11 cellular contexts compared by ENCODE assay signal in the genomic region with DNA sequence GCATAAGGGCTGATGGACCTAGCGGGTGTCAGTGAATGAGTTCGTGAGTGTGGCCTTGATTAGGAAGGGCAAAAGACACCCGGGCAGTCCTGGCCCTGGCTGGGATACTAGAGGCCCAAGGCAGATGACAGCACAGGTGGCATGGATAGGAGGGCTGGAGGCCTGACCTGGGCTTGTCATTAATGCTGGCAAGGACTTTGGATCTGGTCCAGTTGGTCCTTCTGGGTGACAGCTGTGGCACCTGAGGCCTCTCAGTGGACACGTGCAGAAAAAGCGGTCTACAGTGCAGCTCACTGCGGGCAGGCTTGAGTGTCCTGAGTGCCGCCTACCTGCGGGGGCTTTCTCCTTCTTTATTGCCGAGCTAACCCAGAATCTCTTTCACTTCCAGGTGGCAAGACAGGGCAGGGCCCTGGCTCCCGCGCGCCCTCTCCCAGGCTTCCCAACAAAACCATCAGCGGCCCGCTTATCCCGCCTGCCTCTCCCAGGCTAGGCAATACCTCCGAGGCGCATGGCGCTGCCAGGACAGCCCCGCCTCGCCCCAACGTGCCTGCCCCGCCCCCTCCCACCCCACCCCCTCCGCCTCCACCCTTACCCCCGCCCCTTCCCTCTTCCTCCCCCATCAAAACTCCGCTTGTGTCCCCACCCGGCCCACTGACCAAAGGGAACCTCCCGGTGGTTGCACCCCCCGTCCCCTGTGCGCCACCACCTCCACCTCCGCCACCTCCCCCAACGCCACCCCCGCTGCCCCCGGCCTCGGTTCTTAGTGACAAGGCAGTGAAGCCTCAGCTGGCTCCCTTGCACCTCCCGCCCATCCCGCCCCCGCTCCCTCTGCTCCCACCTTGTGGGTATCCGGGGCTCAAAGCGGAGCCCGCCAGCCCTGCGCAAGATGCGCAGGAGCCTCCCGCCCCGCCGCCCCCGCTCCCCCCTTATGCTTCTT.
A peak's percentile ranks its signal among the peaks of the same experiment; 100 is the strongest.
DNase-seq lines count a peak whose midpoint lies in the region; ATAC-seq and TF ChIP-seq lines count a peak whose summit lies in the region.
"Had no signal": no experiment of that assay in that cellular context is flagged by ENCODE, and none has a peak within 500 bp of the region (broad histone marks: within the 10 kb centered on the region; RNA-seq: fewer than 3 reads in every experiment).

No MANE protein-coding gene starts in this region.

- H3K4me3 ChIP-seq in endodermal cell (ENCODE audit: low read length), result no peak overlapping the region

- H3K9me3 ChIP-seq in endodermal cell (ENCODE audit: control insufficient read depth, low read length), result no peaks in the 10 kb centered on the region

- H3K36me3 ChIP-seq in endodermal cell (ENCODE audit: control insufficient read depth, insufficient read depth, low read length), result no peaks in the 10 kb centered on the region

- ATAC-seq in natural killer cell, result peak in 1 of 3 donors; percentile 17
- no peak for ATAC-seq in HG02970 (IDR thresholded peaks at IDR 0.05; ENCODE audit: low FRiP score, unreplicated experiment)
- no peak for ATAC-seq in activated CD8-positive, alpha-beta T cell treated with anti-CD3 and anti-CD28 coated beads for 36 hours
- ATAC-seq in GM18907 (IDR thresholded peaks at IDR 0.05; ENCODE audit: unreplicated experiment), result no peak

- WGBS in endodermal cell (ENCODE audit: insufficient coverage in 1 of 2, insufficient read length in 1 of 2), 2 experiments, result 23 to 62% methylated on average over 7 to 38 of the region's 46 CpGs

- intact Hi-C loops in natural killer cell (cut with micrococcal nuclease), result no loop called here
- intact Hi-C loops in activated CD8-positive, alpha-beta T cell treated with anti-CD3 and anti-CD28 coated beads for 36 hours (cut with micrococcal nuclease), result no loop called here
- intact Hi-C loops in activated T-helper 1 cell treated with anti-CD3 and anti-CD28 coated beads, Interleukin-12 subunit alpha, Interleukin-12 subunit beta, Interleukin-2, Interleukin-4 antibody, amounts not matched to agents 30 ng/mL and 10 ng/mL and 1 ng/mL, durations not matched to agents 14 hours and 24 hours and 36 hours (cut with micrococcal nuclease), result no loop called here

- H3K27ac Mint-ChIP-seq in endodermal cell (no peak overlapping the region), natural killer cell (no peak overlapping the region)
- no peak overlapping the region for H3K27ac Mint-ChIP-seq in activated CD8-positive, alpha-beta T cell treated with anti-CD3 and anti-CD28 coated beads for 36 hours
- H3K27ac Mint-ChIP-seq in activated T-helper 1 cell treated with anti-CD3 and anti-CD28 coated beads, Interleukin-12 subunit alpha, Interleukin-12 subunit beta, Interleukin-2, Interleukin-4 antibody, amounts not matched to agents 30 ng/mL and 10 ng/mL and 1 ng/mL, durations not matched to agents 14 hours and 24 hours and 36 hours, result no peak overlapping the region
- H3K27ac Mint-ChIP-seq: CD4-positive, CD25-positive, alpha-beta regulatory T cell had no signal

- TF ChIP-seq CTCF in 22Rv1 (IDR thresholded peaks at IDR 0.05) (no peak), endodermal cell (conservative IDR thresholded peaks at IDR 0.05) (no peak), natural killer cell (IDR thresholded peaks at IDR 0.05) (no peak)
- no peak for TF ChIP-seq CTCF in activated CD8-positive, alpha-beta T cell treated with anti-CD3 and anti-CD28 coated beads for 36 hours (IDR thresholded peaks at IDR 0.05)

- H3K27ac ChIP-seq in 22Rv1 (peak overlapping the region; percentile 74), endodermal cell (ENCODE audit: low read depth, low read length) (no peak overlapping the region)
- H3K27ac ChIP-seq: KMS-11 had no signal

- H3K9ac ChIP-seq in endodermal cell (ENCODE audit: extremely low read depth, low read length, poor library complexity, severe bottlenecking), result no peak overlapping the region
- H3K9ac ChIP-seq: KMS-11 had no signal

- H3K36me3 Mint-ChIP-seq in endodermal cell (ENCODE audit: low read depth), result no peaks in the 10 kb centered on the region
- no peaks in the 10 kb centered on the region for H3K36me3 Mint-ChIP-seq in natural killer cell
- no peaks in the 10 kb centered on the region for H3K36me3 Mint-ChIP-seq in activated CD8-positive, alpha-beta T cell treated with anti-CD3 and anti-CD28 coated beads for 36 hours (ENCODE audit: low read depth)
- no peaks in the 10 kb centered on the region for H3K36me3 Mint-ChIP-seq in activated T-helper 1 cell treated with anti-CD3 and anti-CD28 coated beads, Interleukin-12 subunit alpha, Interleukin-12 subunit beta, Interleukin-2, Interleukin-4 antibody, amounts not matched to agents 30 ng/mL and 10 ng/mL and 1 ng/mL, durations not matched to agents 14 hours and 24 hours and 36 hours (ENCODE audit: low read depth)
- H3K36me3 Mint-ChIP-seq: CD4-positive, CD25-positive, alpha-beta regulatory T cell had no signal

- DNase-seq in NCI-H2171 (lab: John Stamatoyannopoulos, UW), result peak; percentile 90
- DNase-seq in endodermal cell, result peak; percentile 92
- no peak for DNase-seq in natural killer cell
- DNase-seq in activated CD8-positive, alpha-beta T cell treated with anti-CD3 and anti-CD28 coated beads for 36 hours, result no peak
- no peak for DNase-seq in activated T-helper 1 cell treated with anti-CD3 and anti-CD28 coated beads, Interleukin-12 subunit alpha, Interleukin-12 subunit beta, Interleukin-2, Interleukin-4 antibody, amounts not matched to agents 30 ng/mL and 10 ng/mL and 1 ng/mL, durations not matched to agents 14 hours and 24 hours and 36 hours (ENCODE audit: low spot score)
- DNase-seq: CD4-positive, CD25-positive, alpha-beta regulatory T cell; left cardiac atrium had no signal

- CTCF ChIA-PET in activated CD8-positive, alpha-beta T cell treated with anti-CD3 and anti-CD28 coated beads for 36 hours (lab: Charles Lee), result interaction anchor here (2.2 kb wide), 1 partner anchor 38 kb away, joined by 6 read pairs; no protein-coding TSS in a partner anchor

- H3K27me3 Mint-ChIP-seq in endodermal cell (ENCODE audit: insufficient read depth) (peaks cover 5% of the 10 kb centered on the region), natural killer cell (ENCODE audit: low read depth in 2 of 2) (peaks cover 16 to 17% of the 10 kb centered on the region in 2 donors)
- H3K27me3 Mint-ChIP-seq in activated CD8-positive, alpha-beta T cell treated with anti-CD3 and anti-CD28 coated beads for 36 hours, result peaks cover 3% of the 10 kb centered on the region
- peaks cover 18% of the 10 kb centered on the region for H3K27me3 Mint-ChIP-seq in activated T-helper 1 cell treated with anti-CD3 and anti-CD28 coated beads, Interleukin-12 subunit alpha, Interleukin-12 subunit beta, Interleukin-2, Interleukin-4 antibody, amounts not matched to agents 30 ng/mL and 10 ng/mL and 1 ng/mL, durations not matched to agents 14 hours and 24 hours and 36 hours (ENCODE audit: insufficient read depth)

- peak overlapping the region; percentile 58 for H3K4me3 Mint-ChIP-seq in endodermal cell
- H3K4me3 Mint-ChIP-seq in natural killer cell, result peak overlapping the region; percentile 58
- no peak overlapping the region for H3K4me3 Mint-ChIP-seq in activated CD8-positive, alpha-beta T cell treated with anti-CD3 and anti-CD28 coated beads for 36 hours
- no peak overlapping the region for H3K4me3 Mint-ChIP-seq in activated T-helper 1 cell treated with anti-CD3 and anti-CD28 coated beads, Interleukin-12 subunit alpha, Interleukin-12 subunit beta, Interleukin-2, Interleukin-4 antibody, amounts not matched to agents 30 ng/mL and 10 ng/mL and 1 ng/mL, durations not matched to agents 14 hours and 24 hours and 36 hours

- H3K4me1 Mint-ChIP-seq in endodermal cell (peaks cover 7% of the 10 kb centered on the region), natural killer cell (peaks cover 0 to 12% of the 10 kb centered on the region in 2 donors)
- peaks cover 10% of the 10 kb centered on the region for H3K4me1 Mint-ChIP-seq in activated CD8-positive, alpha-beta T cell treated with anti-CD3 and anti-CD28 coated beads for 36 hours (ENCODE audit: low read depth)
- H3K4me1 Mint-ChIP-seq in activated T-helper 1 cell treated with anti-CD3 and anti-CD28 coated beads, Interleukin-12 subunit alpha, Interleukin-12 subunit beta, Interleukin-2, Interleukin-4 antibody, amounts not matched to agents 30 ng/mL and 10 ng/mL and 1 ng/mL, durations not matched to agents 14 hours and 24 hours and 36 hours (ENCODE audit: low read depth), result no peaks in the 10 kb centered on the region

- H3K9me3 Mint-ChIP-seq in endodermal cell (no peaks in the 10 kb centered on the region), natural killer cell (no peaks in the 10 kb centered on the region)
- no peaks in the 10 kb centered on the region for H3K9me3 Mint-ChIP-seq in activated CD8-positive, alpha-beta T cell treated with anti-CD3 and anti-CD28 coated beads for 36 hours
- no peaks in the 10 kb centered on the region for H3K9me3 Mint-ChIP-seq in activated T-helper 1 cell treated with anti-CD3 and anti-CD28 coated beads, Interleukin-12 subunit alpha, Interleukin-12 subunit beta, Interleukin-2, Interleukin-4 antibody, amounts not matched to agents 30 ng/mL and 10 ng/mL and 1 ng/mL, durations not matched to agents 14 hours and 24 hours and 36 hours
- H3K9me3 Mint-ChIP-seq: CD4-positive, CD25-positive, alpha-beta regulatory T cell had no signal

- POLR2A ChIA-PET in activated CD8-positive, alpha-beta T cell treated with anti-CD3 and anti-CD28 coated beads for 36 hours (lab: Charles Lee), result no interaction called here

- H3K27me3 ChIP-seq in endodermal cell (ENCODE audit: control insufficient read depth, insufficient read depth, low read length, poor library complexity, severe bottlenecking), result no peaks in the 10 kb centered on the region

- no peaks in the 10 kb centered on the region for H3K4me1 ChIP-seq in endodermal cell (ENCODE audit: control insufficient read depth, insufficient read depth, low read length)

Comparison
In these comparisons a context has a peak if more than half of its experiments do, and no peak if none do; other contexts are left out.
1. DNase-seq: peak in NCI-H2171 (single experiment) and endodermal cell (single experiment); none in natural killer cell (single experiment), activated CD8-positive, alpha-beta T cell treated with anti-CD3 and anti-CD28 coated beads for 36 hours (single experiment) and activated T-helper 1 cell treated with anti-CD3 and anti-CD28 coated beads, Interleukin-12 subunit alpha, Interleukin-12 subunit beta, Interleukin-2, Interleukin-4 antibody, amounts not matched to agents 30 ng/mL and 10 ng/mL and 1 ng/mL, durations not matched to agents 14 hours and 24 hours and 36 hours (single experiment).
2. H3K4me3 Mint-ChIP-seq: peak in endodermal cell (single experiment) and natural killer cell (single experiment); none in activated CD8-positive, alpha-beta T cell treated with anti-CD3 and anti-CD28 coated beads for 36 hours (single experiment) and activated T-helper 1 cell treated with anti-CD3 and anti-CD28 coated beads, Interleukin-12 subunit alpha, Interleukin-12 subunit beta, Interleukin-2, Interleukin-4 antibody, amounts not matched to agents 30 ng/mL and 10 ng/mL and 1 ng/mL, durations not matched to agents 14 hours and 24 hours and 36 hours (single experiment).